1 cellular context compared by ENCODE assay signal in the genomic region with DNA sequence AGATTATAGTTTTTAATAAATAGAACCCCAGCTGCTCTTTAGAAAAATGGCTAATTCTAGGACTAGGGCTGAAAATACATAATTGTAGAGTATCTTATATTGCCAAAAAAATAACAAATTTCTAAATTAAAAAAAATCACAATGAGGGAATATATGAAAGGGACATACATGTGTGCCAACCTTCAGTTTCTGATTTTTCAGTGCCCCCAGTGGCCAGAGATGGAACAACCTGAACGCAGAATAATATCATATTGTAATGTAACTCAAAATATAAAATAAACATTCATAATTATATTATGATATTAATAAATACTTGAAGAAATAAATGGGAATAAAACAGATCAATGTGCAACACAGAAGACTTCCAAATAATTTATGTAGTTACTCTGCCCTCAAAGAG.
TF ChIP-seq lines count a peak whose summit lies in the region.

No MANE protein-coding gene starts in this region.

TF ChIP-seq in WTC11, 78 proteins besides CTCF, POLR2A, EP300 and RAD21 (continued from another document):
- TF ChIP-seq, protein P1, sequence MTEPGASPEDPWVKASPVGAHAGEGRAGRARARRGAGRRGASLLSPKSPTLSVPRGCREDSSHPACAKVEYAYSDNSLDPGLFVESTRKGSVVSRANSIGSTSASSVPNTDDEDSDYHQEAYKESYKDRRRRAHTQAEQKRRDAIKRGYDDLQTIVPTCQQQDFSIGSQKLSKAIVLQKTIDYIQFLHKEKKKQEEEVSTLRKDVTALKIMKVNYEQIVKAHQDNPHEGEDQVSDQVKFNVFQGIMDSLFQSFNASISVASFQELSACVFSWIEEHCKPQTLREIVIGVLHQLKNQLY (CRISPR knock-in tag; IDR thresholded peaks at IDR 0.05): no peak
- TF ChIP-seq, protein P2, sequence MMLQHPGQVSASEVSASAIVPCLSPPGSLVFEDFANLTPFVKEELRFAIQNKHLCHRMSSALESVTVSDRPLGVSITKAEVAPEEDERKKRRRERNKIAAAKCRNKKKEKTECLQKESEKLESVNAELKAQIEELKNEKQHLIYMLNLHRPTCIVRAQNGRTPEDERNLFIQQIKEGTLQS (CRISPR knock-in tag; conservative IDR thresholded peaks at IDR 0.05): no peak
- TF ChIP-seq JUN (CRISPR knock-in tag; IDR thresholded peaks at IDR 0.05) (no peak), CBFB (CRISPR knock-in tag; IDR thresholded peaks at IDR 0.05; ENCODE audit: low read depth) (no peak), JAZF1 (CRISPR knock-in tag; IDR thresholded peaks at IDR 0.05) (no peak), NFE2L1 (CRISPR knock-in tag; IDR thresholded peaks at IDR 0.05) (no peak), NR1H2 (CRISPR knock-in tag; IDR thresholded peaks at IDR 0.05) (no peak), TP53 (CRISPR knock-in tag; IDR thresholded peaks at IDR 0.05) (no peak), ATF1 (CRISPR knock-in tag; IDR thresholded peaks at IDR 0.05) (no peak), ZNF671 (CRISPR knock-in tag; IDR thresholded peaks at IDR 0.05) (no peak), PRRX2 (CRISPR knock-in tag; IDR thresholded peaks at IDR 0.05) (no peak), ZNF416 (CRISPR knock-in tag; IDR thresholded peaks at IDR 0.05) (no peak)
- TF ChIP-seq, protein P3, sequence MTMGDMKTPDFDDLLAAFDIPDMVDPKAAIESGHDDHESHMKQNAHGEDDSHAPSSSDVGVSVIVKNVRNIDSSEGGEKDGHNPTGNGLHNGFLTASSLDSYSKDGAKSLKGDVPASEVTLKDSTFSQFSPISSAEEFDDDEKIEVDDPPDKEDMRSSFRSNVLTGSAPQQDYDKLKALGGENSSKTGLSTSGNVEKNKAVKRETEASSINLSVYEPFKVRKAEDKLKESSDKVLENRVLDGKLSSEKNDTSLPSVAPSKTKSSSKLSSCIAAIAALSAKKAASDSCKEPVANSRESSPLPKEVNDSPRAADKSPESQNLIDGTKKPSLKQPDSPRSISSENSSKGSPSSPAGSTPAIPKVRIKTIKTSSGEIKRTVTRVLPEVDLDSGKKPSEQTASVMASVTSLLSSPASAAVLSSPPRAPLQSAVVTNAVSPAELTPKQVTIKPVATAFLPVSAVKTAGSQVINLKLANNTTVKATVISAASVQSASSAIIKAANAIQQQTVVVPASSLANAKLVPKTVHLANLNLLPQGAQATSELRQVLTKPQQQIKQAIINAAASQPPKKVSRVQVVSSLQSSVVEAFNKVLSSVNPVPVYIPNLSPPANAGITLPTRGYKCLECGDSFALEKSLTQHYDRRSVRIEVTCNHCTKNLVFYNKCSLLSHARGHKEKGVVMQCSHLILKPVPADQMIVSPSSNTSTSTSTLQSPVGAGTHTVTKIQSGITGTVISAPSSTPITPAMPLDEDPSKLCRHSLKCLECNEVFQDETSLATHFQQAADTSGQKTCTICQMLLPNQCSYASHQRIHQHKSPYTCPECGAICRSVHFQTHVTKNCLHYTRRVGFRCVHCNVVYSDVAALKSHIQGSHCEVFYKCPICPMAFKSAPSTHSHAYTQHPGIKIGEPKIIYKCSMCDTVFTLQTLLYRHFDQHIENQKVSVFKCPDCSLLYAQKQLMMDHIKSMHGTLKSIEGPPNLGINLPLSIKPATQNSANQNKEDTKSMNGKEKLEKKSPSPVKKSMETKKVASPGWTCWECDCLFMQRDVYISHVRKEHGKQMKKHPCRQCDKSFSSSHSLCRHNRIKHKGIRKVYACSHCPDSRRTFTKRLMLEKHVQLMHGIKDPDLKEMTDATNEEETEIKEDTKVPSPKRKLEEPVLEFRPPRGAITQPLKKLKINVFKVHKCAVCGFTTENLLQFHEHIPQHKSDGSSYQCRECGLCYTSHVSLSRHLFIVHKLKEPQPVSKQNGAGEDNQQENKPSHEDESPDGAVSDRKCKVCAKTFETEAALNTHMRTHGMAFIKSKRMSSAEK (CRISPR knock-in tag; IDR thresholded peaks at IDR 0.05; ENCODE audit: borderline replicate concordance): no peak
TF ChIP-seq in WTC11: peak in this region for 0.
